8 cellular contexts compared by ENCODE assay signal in the genomic region with DNA sequence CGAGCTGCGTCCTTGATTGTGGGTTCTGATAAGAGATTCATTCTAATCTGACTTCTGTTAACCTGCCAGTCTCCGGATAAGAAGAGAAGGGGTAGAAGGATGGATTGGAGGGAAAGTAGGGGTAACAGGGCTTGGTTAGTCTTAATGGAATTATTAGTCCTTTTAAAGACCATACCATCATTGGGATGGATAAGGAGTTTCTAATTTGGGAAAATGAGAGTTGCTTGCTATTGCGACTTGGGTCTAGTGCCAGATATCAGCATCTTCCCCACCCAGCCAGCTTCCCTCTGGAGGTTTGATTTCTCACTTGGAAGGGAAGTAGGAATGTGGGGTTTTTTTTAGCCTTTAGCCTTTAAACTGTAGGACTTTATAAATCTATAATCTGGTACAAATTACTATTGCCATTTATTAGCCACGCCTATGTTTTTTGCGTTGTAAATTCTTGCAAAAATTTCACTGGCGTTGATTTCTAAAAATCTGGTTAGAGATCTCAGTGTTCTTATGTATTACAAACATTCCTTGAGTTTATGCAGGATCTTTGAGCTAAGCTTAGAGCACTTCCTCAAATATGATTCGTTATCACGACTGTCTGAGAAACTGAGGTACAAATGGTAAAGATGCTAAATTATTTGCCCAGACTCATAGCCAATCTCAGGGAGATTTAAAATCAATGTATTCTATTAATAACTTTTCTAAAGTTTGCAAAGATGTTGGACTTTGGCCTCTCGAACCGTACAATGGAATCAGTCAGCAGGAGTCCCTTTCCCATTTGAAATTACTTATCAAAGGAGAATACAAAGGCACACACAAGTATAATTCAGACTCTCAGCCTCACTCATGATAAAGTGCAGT. TPM values are rescaled to one million over a fixed set of nuclear protein-coding genes. Genes with fewer than 3 reads are reported as not detected.
DNase-seq lines count a peak whose midpoint lies in the region; ATAC-seq and TF ChIP-seq lines count a peak whose summit lies in the region.

No MANE protein-coding gene starts in this region.

- peaks cover 63% of the 10 kb centered on the region for H3K4me1 Mint-ChIP-seq in activated CD4-positive, alpha-beta T cell treated with anti-CD3 and anti-CD28 coated beads, Interleukin-2, amount 10 ng/mL, durations not matched to agents 7 days and 5 days
- H3K4me1 Mint-ChIP-seq in activated naive CD8-positive, alpha-beta T cell treated with anti-CD3 and anti-CD28 coated beads, Interleukin-2, amount 10 ng/mL, durations not matched to agents 7 days and 5 days: peaks cover 40% of the 10 kb centered on the region

- peaks cover 10% of the 10 kb centered on the region for H3K27me3 Mint-ChIP-seq in activated CD4-positive, alpha-beta T cell treated with anti-CD3 and anti-CD28 coated beads, Interleukin-2, amount 10 ng/mL, durations not matched to agents 7 days and 5 days
- peaks cover 2% of the 10 kb centered on the region for H3K27me3 Mint-ChIP-seq in activated naive CD8-positive, alpha-beta T cell treated with anti-CD3 and anti-CD28 coated beads, Interleukin-2, amount 10 ng/mL, durations not matched to agents 7 days and 5 days

- no peaks in the 10 kb centered on the region for H3K9me3 Mint-ChIP-seq in activated CD4-positive, alpha-beta T cell treated with anti-CD3 and anti-CD28 coated beads, Interleukin-2, amount 10 ng/mL, durations not matched to agents 7 days and 5 days
- no peaks in the 10 kb centered on the region for H3K9me3 Mint-ChIP-seq in activated naive CD8-positive, alpha-beta T cell treated with anti-CD3 and anti-CD28 coated beads, Interleukin-2, amount 10 ng/mL, durations not matched to agents 7 days and 5 days

- no peak for DNase-seq in activated CD4-positive, alpha-beta T cell treated with anti-CD3 and anti-CD28 coated beads, Interleukin-2, amount 10 ng/mL, durations not matched to agents 7 days and 5 days
- DNase-seq in activated CD4-positive, alpha-beta T cell treated with anti-CD3 and anti-CD28 coated beads, Interleukin-2, amount 50 U/mL, for 4 hours: no peak
- no peak for DNase-seq in activated naive CD8-positive, alpha-beta T cell treated with anti-CD3 and anti-CD28 coated beads, Interleukin-2, amount 10 ng/mL, durations not matched to agents 7 days and 5 days
- DNase-seq in testis (no peak), GM10248 (ENCODE audit: extremely low spot score) (no peak)
- no peak for DNase-seq in activated CD4-positive, CD25-positive, alpha-beta regulatory T cell (lab: John Stamatoyannopoulos, UW)

- peaks cover 3% of the 10 kb centered on the region for H3K36me3 Mint-ChIP-seq in activated CD4-positive, alpha-beta T cell treated with anti-CD3 and anti-CD28 coated beads, Interleukin-2, amount 10 ng/mL, durations not matched to agents 7 days and 5 days (ENCODE audit: low read depth)
- peaks cover 2% of the 10 kb centered on the region for H3K36me3 Mint-ChIP-seq in activated naive CD8-positive, alpha-beta T cell treated with anti-CD3 and anti-CD28 coated beads, Interleukin-2, amount 10 ng/mL, durations not matched to agents 7 days and 5 days

- 10 to 11% methylated on average over 11 of the region's 11 CpGs for WGBS in testis, 2 donors

- H3K4me1 ChIP-seq in testis: peaks cover 26% of the 10 kb centered on the region

- CTCF ChIA-PET in activated CD4-positive, alpha-beta T cell treated with anti-CD3 and anti-CD28 coated beads, Interleukin-2, amount 10 ng/mL, durations not matched to agents 7 days and 5 days (lab: Charles Lee): interaction anchor here (1.4 kb wide), 1 partner anchor 17 kb away, joined by 4 read pairs; no protein-coding TSS in a partner anchor
- CTCF ChIA-PET in GM10248 (lab: Yijun Ruan, JAX): interaction anchor here (1.0 to 3.3 kb wide), 3 partner anchors 24 to 483 kb away, joined by 3 to 10 read pairs (median 5); no protein-coding TSS in a partner anchor

- TF ChIP-seq CTCF in testis (IDR thresholded peaks at IDR 0.05): no peak
- no peak for TF ChIP-seq CTCF in GM10248 (IDR thresholded peaks at IDR 0.05; ENCODE audit: control extremely low read depth, extremely low read depth, low read depth, missing control alignments)

- H3K36me3 ChIP-seq in testis (ENCODE audit: low read depth, missing control alignments): no peaks in the 10 kb centered on the region

- H3K4me3 ChIP-seq in testis: peak overlapping the region; percentile 94 to 95

- H3K27ac ChIP-seq in layer of hippocampus (ENCODE audit: low read depth, low read length): peak overlapping the region; percentile 76
- H3K27ac ChIP-seq in testis: peak overlapping the region; percentile 88 to 96

- no peaks in the 10 kb centered on the region for H3K9me3 ChIP-seq in testis

- intact Hi-C loops in testis (cut with DNase I; ENCODE audit: low total_unique reads): no loop called here

- TF ChIP-seq POLR2A in testis (IDR thresholded peaks at IDR 0.05): no peak

- H3K27me3 ChIP-seq in layer of hippocampus (ENCODE audit: control insufficient read depth, insufficient read depth, low read length): no peaks in the 10 kb centered on the region
- H3K27me3 ChIP-seq in testis: no peaks in the 10 kb centered on the region

- no peak for ATAC-seq in activated naive CD8-positive, alpha-beta T cell treated with anti-CD3 and anti-CD28 coated beads, Interleukin-2, amount 10 ng/mL, durations not matched to agents 7 days and 5 days (ENCODE audit: low read depth)
- no peak for ATAC-seq in GM18907 (IDR thresholded peaks at IDR 0.05; ENCODE audit: unreplicated experiment)

- H3K27ac Mint-ChIP-seq in activated CD4-positive, alpha-beta T cell treated with anti-CD3 and anti-CD28 coated beads, Interleukin-2, amount 10 ng/mL, durations not matched to agents 7 days and 5 days: peak overlapping the region; percentile 93
- H3K27ac Mint-ChIP-seq in activated naive CD8-positive, alpha-beta T cell treated with anti-CD3 and anti-CD28 coated beads, Interleukin-2, amount 10 ng/mL, durations not matched to agents 7 days and 5 days: peak overlapping the region; percentile 91

- peak overlapping the region; percentile 95 for H3K4me3 Mint-ChIP-seq in activated CD4-positive, alpha-beta T cell treated with anti-CD3 and anti-CD28 coated beads, Interleukin-2, amount 10 ng/mL, durations not matched to agents 7 days and 5 days
- peak overlapping the region; percentile 94 for H3K4me3 Mint-ChIP-seq in activated naive CD8-positive, alpha-beta T cell treated with anti-CD3 and anti-CD28 coated beads, Interleukin-2, amount 10 ng/mL, durations not matched to agents 7 days and 5 days

- POLR2A ChIA-PET in activated CD4-positive, alpha-beta T cell treated with anti-CD3 and anti-CD28 coated beads, Interleukin-2, amount 10 ng/mL, durations not matched to agents 7 days and 5 days (lab: Charles Lee): no interaction called here
- POLR2A ChIA-PET in activated naive CD8-positive, alpha-beta T cell treated with anti-CD3 and anti-CD28 coated beads, Interleukin-2, amount 10 ng/mL, durations not matched to agents 7 days and 5 days (lab: Charles Lee): interaction anchor here (0.8 to 1.0 kb wide), 3 partner anchors 8 to 267 kb away, joined by 3 read pairs; no protein-coding TSS in a partner anchor
- POLR2A ChIA-PET in GM10248 (lab: Yijun Ruan, JAX): no interaction called here

RNA-seq across cellular contexts. Expression of gene FAM20B, which starts 1.3 kb away (rescaled TPM):
- total RNA-seq in activated CD4-positive, alpha-beta T cell treated with anti-CD3 and anti-CD28 coated beads, Interleukin-2, amount 10 ng/mL, durations not matched to agents 7 days and 5 days: 10 to 100 TPM; 25.1 to 31.3 TPM
- 10 to 100 TPM; 35.0 to 37.1 TPM for total RNA-seq in activated naive CD8-positive, alpha-beta T cell treated with anti-CD3 and anti-CD28 coated beads, Interleukin-2, amount 10 ng/mL, durations not matched to agents 7 days and 5 days
- total RNA-seq in testis: 10 to 100 TPM; 16.8 to 20.1 TPM
- 22.3 TPM for polyA plus RNA-seq in testis (ENCODE audit: insufficient read depth, low read depth, low replicate concordance)

RNA-seq across cellular contexts. Expression of gene TOR3A, which starts 54.8 kb away (rescaled TPM):
- total RNA-seq in activated CD4-positive, alpha-beta T cell treated with anti-CD3 and anti-CD28 coated beads, Interleukin-2, amount 10 ng/mL, durations not matched to agents 7 days and 5 days: 10 to 100 TPM; 43.9 to 46.6 TPM
- total RNA-seq in activated naive CD8-positive, alpha-beta T cell treated with anti-CD3 and anti-CD28 coated beads, Interleukin-2, amount 10 ng/mL, durations not matched to agents 7 days and 5 days: 10 to 100 TPM; 41.5 to 45.1 TPM
- total RNA-seq in testis: 10 to 100 TPM; 16.3 to 17.6 TPM
- 10.1 TPM for polyA plus RNA-seq in testis (ENCODE audit: insufficient read depth, low read depth, low replicate concordance)
